ENCODE assay signal across 10 cellular contexts in the genomic region with DNA sequence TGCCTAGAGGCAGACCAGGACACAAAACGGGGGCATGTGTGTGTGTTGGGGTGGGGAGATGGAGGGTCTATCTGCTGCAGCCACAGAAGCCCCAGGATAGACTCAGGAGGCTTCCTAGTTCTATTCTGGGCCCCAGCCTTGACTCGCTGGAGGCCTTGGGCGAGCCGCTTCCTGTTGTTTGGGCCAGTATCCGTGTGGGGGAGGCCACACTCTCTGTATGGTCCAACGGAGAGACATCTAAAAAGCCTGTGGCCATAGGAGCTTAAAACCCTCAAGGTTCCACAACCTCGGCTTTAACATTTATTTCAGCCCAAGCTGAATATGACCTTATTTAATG. TPM values are rescaled to one million over a fixed set of nuclear protein-coding genes. Genes with fewer than 3 reads are reported as not detected.
DNase-seq lines count a peak whose midpoint lies in the region; ATAC-seq and TF ChIP-seq lines count a peak whose summit lies in the region.
"Had no signal": no experiment of that assay in that cellular context is flagged by ENCODE, and none has a peak within 500 bp of the region (broad histone marks: within the 10 kb centered on the region; RNA-seq: fewer than 3 reads in every experiment).

No MANE protein-coding gene starts in this region.

- H3K27ac ChIP-seq in CD8-positive, alpha-beta T cell (ENCODE audit: low read depth, low read length), result no peak overlapping the region
- H3K27ac ChIP-seq in breast epithelium, result peak overlapping the region in 1 of 2 donors; percentile 19

- no peak for TF ChIP-seq CTCF in CD8-positive, alpha-beta T cell (IDR thresholded peaks at IDR 0.05)
- TF ChIP-seq CTCF in mesothelial cell of epicardium (IDR thresholded peaks at IDR 0.05; ENCODE audit: unreplicated experiment), result no peak
- TF ChIP-seq CTCF in breast epithelium (IDR thresholded peaks at IDR 0.05), result no peak

- H3K27me3 ChIP-seq in CD8-positive, alpha-beta T cell (ENCODE audit: insufficient read depth, low read length), result no peaks in the 10 kb centered on the region
- no peaks in the 10 kb centered on the region for H3K27me3 ChIP-seq in breast epithelium

- no peaks in the 10 kb centered on the region for H3K36me3 Mint-ChIP-seq in CD8-positive, alpha-beta T cell
- H3K36me3 Mint-ChIP-seq in activated T-helper 1 cell treated with anti-CD3 and anti-CD28 coated beads, Interleukin-12 subunit alpha, Interleukin-12 subunit beta, Interleukin-2, Interleukin-4 antibody, amounts not matched to agents 30 ng/mL and 10 ng/mL and 1 ng/mL, durations not matched to agents 14 hours and 24 hours and 36 hours (ENCODE audit: low read depth), result peaks cover 9% of the 10 kb centered on the region
- H3K36me3 Mint-ChIP-seq in mesothelial cell of epicardium, result no peaks in the 10 kb centered on the region
- H3K36me3 Mint-ChIP-seq in activated T-cell treated with anti-CD3 and anti-CD28 coated beads, Interleukin-2, amount 50 U/mL, for 4 hours (ENCODE audit: insufficient read depth), result no peaks in the 10 kb centered on the region

- no peaks in the 10 kb centered on the region for H3K36me3 ChIP-seq in CD8-positive, alpha-beta T cell (ENCODE audit: insufficient read depth, low read length)
- no peaks in the 10 kb centered on the region for H3K36me3 ChIP-seq in breast epithelium

- peak overlapping the region; percentile 11 for H3K27ac Mint-ChIP-seq in CD8-positive, alpha-beta T cell
- H3K27ac Mint-ChIP-seq in activated T-helper 1 cell treated with anti-CD3 and anti-CD28 coated beads, Interleukin-12 subunit alpha, Interleukin-12 subunit beta, Interleukin-2, Interleukin-4 antibody, amounts not matched to agents 30 ng/mL and 10 ng/mL and 1 ng/mL, durations not matched to agents 14 hours and 24 hours and 36 hours, result peak overlapping the region; percentile 75
- H3K27ac Mint-ChIP-seq in mesothelial cell of epicardium, result peak overlapping the region; percentile 27

- CTCF ChIA-PET in CD8-positive, alpha-beta T cell (lab: Charles Lee), result interaction anchor here (1.3 to 8.2 kb wide), 12 partner anchors 9 to 123 kb away, joined by 3 to 164 read pairs (median 12); partner anchors contain the start of gene DUSP7

- DNase-seq in CD8-positive, alpha-beta T cell, result no peak
- no peak for DNase-seq in activated T-helper 1 cell treated with anti-CD3 and anti-CD28 coated beads, Interleukin-12 subunit alpha, Interleukin-12 subunit beta, Interleukin-2, Interleukin-4 antibody, amounts not matched to agents 30 ng/mL and 10 ng/mL and 1 ng/mL, durations not matched to agents 14 hours and 24 hours and 36 hours (ENCODE audit: low spot score)
- DNase-seq in mesothelial cell of epicardium (ENCODE audit: low spot score in 2 of 2, unreplicated experiment in 2 of 2) (no peak), COLO668 (lab: John Stamatoyannopoulos, UW; ENCODE audit: unreplicated experiment) (no peak), breast epithelium (ENCODE audit: low spot score in 2 of 2) (no peak), GM03348 (ENCODE audit: low spot score) (no peak)
- no peak for DNase-seq in activated T-cell treated with anti-CD3 and anti-CD28 coated beads, Interleukin-2, amount 50 U/mL, for 4 hours
- DNase-seq: activated CD4-positive, alpha-beta T cell treated with anti-CD3 and anti-CD28 coated beads, Interleukin-2, amount 50 U/mL, for 1 hour; NCI-H1105 treated with DMSO at 0.1 percent for 48 hours had no signal

- TF ChIP-seq POLR2A in breast epithelium (IDR thresholded peaks at IDR 0.05), result no peak

- no peaks in the 10 kb centered on the region for H3K27me3 Mint-ChIP-seq in CD8-positive, alpha-beta T cell (ENCODE audit: low read depth)
- H3K27me3 Mint-ChIP-seq in activated T-helper 1 cell treated with anti-CD3 and anti-CD28 coated beads, Interleukin-12 subunit alpha, Interleukin-12 subunit beta, Interleukin-2, Interleukin-4 antibody, amounts not matched to agents 30 ng/mL and 10 ng/mL and 1 ng/mL, durations not matched to agents 14 hours and 24 hours and 36 hours (ENCODE audit: insufficient read depth), result no peaks in the 10 kb centered on the region
- H3K27me3 Mint-ChIP-seq in mesothelial cell of epicardium (ENCODE audit: low read depth), result no peaks in the 10 kb centered on the region
- no peaks in the 10 kb centered on the region for H3K27me3 Mint-ChIP-seq in activated T-cell treated with anti-CD3 and anti-CD28 coated beads, Interleukin-2, amount 50 U/mL, for 4 hours (ENCODE audit: low read depth)

- H3K9me3 ChIP-seq in CD8-positive, alpha-beta T cell (ENCODE audit: low read length), result no peaks in the 10 kb centered on the region
- no peaks in the 10 kb centered on the region for H3K9me3 ChIP-seq in breast epithelium

- no peaks in the 10 kb centered on the region for H3K9me3 Mint-ChIP-seq in CD8-positive, alpha-beta T cell
- H3K9me3 Mint-ChIP-seq in activated T-helper 1 cell treated with anti-CD3 and anti-CD28 coated beads, Interleukin-12 subunit alpha, Interleukin-12 subunit beta, Interleukin-2, Interleukin-4 antibody, amounts not matched to agents 30 ng/mL and 10 ng/mL and 1 ng/mL, durations not matched to agents 14 hours and 24 hours and 36 hours, result no peaks in the 10 kb centered on the region
- no peaks in the 10 kb centered on the region for H3K9me3 Mint-ChIP-seq in mesothelial cell of epicardium
- no peaks in the 10 kb centered on the region for H3K9me3 Mint-ChIP-seq in activated T-cell treated with anti-CD3 and anti-CD28 coated beads, Interleukin-2, amount 50 U/mL, for 4 hours

- POLR2A ChIA-PET in CD8-positive, alpha-beta T cell (lab: Charles Lee), result interaction anchor here (1.6 kb wide), 1 partner anchor 10 kb away, joined by 3 read pairs; no protein-coding TSS in a partner anchor

- no peak overlapping the region for H3K4me3 ChIP-seq in CD8-positive, alpha-beta T cell (ENCODE audit: low read depth, low read length)
- no peak overlapping the region for H3K4me3 ChIP-seq in breast epithelium

- intact Hi-C loops in CD8-positive, alpha-beta T cell (cut with DNase I, micrococcal nuclease), result loop anchor here in 1 of 2 experiments (5.0 kb wide), 1 partner anchor 69 kb away; no protein-coding TSS in a partner anchor
- intact Hi-C loops in activated T-helper 1 cell treated with anti-CD3 and anti-CD28 coated beads, Interleukin-12 subunit alpha, Interleukin-12 subunit beta, Interleukin-2, Interleukin-4 antibody, amounts not matched to agents 30 ng/mL and 10 ng/mL and 1 ng/mL, durations not matched to agents 14 hours and 24 hours and 36 hours (cut with micrococcal nuclease), result no loop called here
- intact Hi-C loops in breast epithelium (cut with DNase I; ENCODE audit: low total_unique reads), result no loop called here

- no peaks in the 10 kb centered on the region for H3K4me1 ChIP-seq in CD8-positive, alpha-beta T cell (ENCODE audit: insufficient read depth, low read length)
- no peaks in the 10 kb centered on the region for H3K4me1 ChIP-seq in breast epithelium

- no peak overlapping the region for H3K4me3 Mint-ChIP-seq in CD8-positive, alpha-beta T cell
- H3K4me3 Mint-ChIP-seq in activated T-helper 1 cell treated with anti-CD3 and anti-CD28 coated beads, Interleukin-12 subunit alpha, Interleukin-12 subunit beta, Interleukin-2, Interleukin-4 antibody, amounts not matched to agents 30 ng/mL and 10 ng/mL and 1 ng/mL, durations not matched to agents 14 hours and 24 hours and 36 hours, result no peak overlapping the region
- no peak overlapping the region for H3K4me3 Mint-ChIP-seq in mesothelial cell of epicardium
- H3K4me3 Mint-ChIP-seq in activated T-cell treated with anti-CD3 and anti-CD28 coated beads, Interleukin-2, amount 50 U/mL, for 4 hours, result no peak overlapping the region

- H3K4me1 Mint-ChIP-seq in CD8-positive, alpha-beta T cell (ENCODE audit: low read depth), result no peaks in the 10 kb centered on the region
- peaks cover 30% of the 10 kb centered on the region for H3K4me1 Mint-ChIP-seq in activated T-helper 1 cell treated with anti-CD3 and anti-CD28 coated beads, Interleukin-12 subunit alpha, Interleukin-12 subunit beta, Interleukin-2, Interleukin-4 antibody, amounts not matched to agents 30 ng/mL and 10 ng/mL and 1 ng/mL, durations not matched to agents 14 hours and 24 hours and 36 hours (ENCODE audit: low read depth)
- no peaks in the 10 kb centered on the region for H3K4me1 Mint-ChIP-seq in mesothelial cell of epicardium
- H3K4me1 Mint-ChIP-seq in activated T-cell treated with anti-CD3 and anti-CD28 coated beads, Interleukin-2, amount 50 U/mL, for 4 hours (ENCODE audit: low read depth), result peaks cover 2% of the 10 kb centered on the region

- ATAC-seq in CD8-positive, alpha-beta T cell, result no peak
- ATAC-seq in HG02884 (IDR thresholded peaks at IDR 0.05; ENCODE audit: unreplicated experiment), result peak; percentile 61
- no peak for ATAC-seq in activated T-cell treated with anti-CD3 and anti-CD28 coated beads, Interleukin-2, amount 50 U/mL, for 4 hours

RNA-seq across cellular contexts. Expression of gene POC1A, which starts 32.8 kb away (rescaled TPM):
- under 1 TPM; 0.24 to 0.42 TPM for total RNA-seq in CD8-positive, alpha-beta T cell
- 20.3 and 24.9 TPM in 2 replicates for total RNA-seq in activated T-helper 1 cell treated with anti-CD3 and anti-CD28 coated beads, Interleukin-12 subunit alpha, Interleukin-12 subunit beta, Interleukin-2, Interleukin-4 antibody, amounts not matched to agents 30 ng/mL and 10 ng/mL and 1 ng/mL, durations not matched to agents 14 hours and 24 hours and 36 hours
- total RNA-seq in mesothelial cell of epicardium (7.9 to 9.4 TPM (median 8.7 TPM) in 3 replicates), breast epithelium (1 to 10 TPM; 1.9 to 2.7 (median 2.6) TPM)
- total RNA-seq in activated T-cell treated with anti-CD3 and anti-CD28 coated beads, Interleukin-2, amount 50 U/mL, for 4 hours, result 10 to 100 TPM in 2 of 3 donors, 1 to 10 TPM in 1; 9.7 to 14.3 (median 11.7) TPM

Comparison
In these comparisons a context has a peak if more than half of its experiments do, and no peak if none do; other contexts are left out.
1. H3K27ac Mint-ChIP-seq: peak in every context shown above with its lines; median percentile 75 in activated T-helper 1 cell treated with anti-CD3 and anti-CD28 coated beads, Interleukin-12 subunit alpha, Interleukin-12 subunit beta, Interleukin-2, Interleukin-4 antibody, amounts not matched to agents 30 ng/mL and 10 ng/mL and 1 ng/mL, durations not matched to agents 14 hours and 24 hours and 36 hours; 27 in mesothelial cell of epicardium; 11 in CD8-positive, alpha-beta T cell.